Comparison of ENCODE assay signal across 29 cellular contexts in genomic region chr5:173704615-173705511, GRCh38.
"Had no signal": no experiment of that assay in that cellular context is flagged by ENCODE, and none has a peak within 500 bp of the region (broad histone marks: within the 10 kb centered on the region; RNA-seq: fewer than 3 reads in every experiment).

No MANE protein-coding gene starts in this region.

- H3K4me1 ChIP-seq: right lobe of liver, tibial nerve had no signal

- H3K9me3 ChIP-seq: heart right ventricle, neutrophil, pancreas, right lobe of liver, suprapubic skin, tibial nerve had no signal

- H3K4me3 ChIP-seq: heart right ventricle, lung, pancreas, right lobe of liver, skin epidermis, suprapubic skin, tibial nerve had no signal

- ATAC-seq: activated CD8-positive, alpha-beta memory T cell treated with anti-CD3 and anti-CD28 coated beads, Interleukin-2, amount 10 ng/mL, durations not matched to agents 7 days and 5 days; activated CD8-positive, alpha-beta T cell treated with anti-CD3 and anti-CD28 coated beads for 36 hours; activated naive CD8-positive, alpha-beta T cell treated with anti-CD3 and anti-CD28 coated beads, Interleukin-2, amount 50 U/mL, for 24 hours; left colon; naive thymus-derived CD4-positive, alpha-beta T cell; right lobe of liver; stimulated activated effector memory CD8-positive, alpha-beta T cell treated with anti-CD3 and anti-CD28 coated beads, Interleukin-12 subunit alpha, Interleukin-12 subunit beta, amount 100 ng/mL, for 72 hours; stimulated activated naive CD8-positive, alpha-beta T cell treated with anti-CD3 and anti-CD28 coated beads, Interleukin-15, amount 100 ng/mL, for 72 hours had no signal

- H3K27me3 Mint-ChIP-seq: activated CD4-positive, alpha-beta T cell treated with anti-CD3 and anti-CD28 coated beads, Interleukin-2, amount 10 ng/mL, durations not matched to agents 7 days and 5 days; activated CD8-positive, alpha-beta memory T cell treated with anti-CD3 and anti-CD28 coated beads, Interleukin-2, amount 10 ng/mL, durations not matched to agents 7 days and 5 days; activated CD8-positive, alpha-beta T cell treated with anti-CD3 and anti-CD28 coated beads for 36 hours; activated naive CD8-positive, alpha-beta T cell treated with anti-CD3 and anti-CD28 coated beads, Interleukin-2, amount 50 U/mL, for 24 hours; dendritic cell treated with granulocyte-macrophage colony-stimulating factor and Interleukin-4, amounts not matched to agents 40 ng/mL and 50 ng/mL, for 4 days; stimulated activated naive CD8-positive, alpha-beta T cell treated with anti-CD3 and anti-CD28 coated beads, Interleukin-15, amount 100 ng/mL, for 72 hours had no signal

- H3K27me3 ChIP-seq: heart right ventricle, neutrophil, pancreas, right lobe of liver, suprapubic skin, tibial nerve had no signal

- FAIRE-seq: endometrium, pancreas, urothelium cell line had no signal

- H3K4me1 Mint-ChIP-seq: activated CD4-positive, alpha-beta T cell treated with anti-CD3 and anti-CD28 coated beads, Interleukin-2, amount 10 ng/mL, durations not matched to agents 7 days and 5 days; activated CD8-positive, alpha-beta memory T cell treated with anti-CD3 and anti-CD28 coated beads, Interleukin-2, amount 10 ng/mL, durations not matched to agents 7 days and 5 days; stimulated activated effector memory CD8-positive, alpha-beta T cell treated with anti-CD3 and anti-CD28 coated beads, Interleukin-12 subunit alpha, Interleukin-12 subunit beta, amount 100 ng/mL, for 72 hours; stimulated activated naive CD8-positive, alpha-beta T cell treated with anti-CD3 and anti-CD28 coated beads, Interleukin-15, amount 100 ng/mL, for 72 hours had no signal

- H3K4me3 Mint-ChIP-seq: activated CD4-positive, alpha-beta T cell treated with anti-CD3 and anti-CD28 coated beads, Interleukin-2, amount 10 ng/mL, durations not matched to agents 7 days and 5 days; activated CD8-positive, alpha-beta memory T cell treated with anti-CD3 and anti-CD28 coated beads, Interleukin-2, amount 10 ng/mL, durations not matched to agents 7 days and 5 days; activated CD8-positive, alpha-beta T cell treated with anti-CD3 and anti-CD28 coated beads for 36 hours; activated naive CD8-positive, alpha-beta T cell treated with anti-CD3 and anti-CD28 coated beads, Interleukin-2, amount 50 U/mL, for 24 hours; activated T-helper 1 cell treated with anti-CD3 and anti-CD28 coated beads, Interleukin-12 subunit alpha, Interleukin-12 subunit beta, Interleukin-2, Interleukin-4 antibody, amounts not matched to agents 30 ng/mL and 10 ng/mL and 1 ng/mL, durations not matched to agents 14 hours and 24 hours and 36 hours; brain; dendritic cell treated with granulocyte-macrophage colony-stimulating factor and Interleukin-4, amounts not matched to agents 40 ng/mL and 50 ng/mL, for 4 days; naive thymus-derived CD4-positive, alpha-beta T cell; stimulated activated effector memory CD8-positive, alpha-beta T cell treated with anti-CD3 and anti-CD28 coated beads, Interleukin-12 subunit alpha, Interleukin-12 subunit beta, amount 100 ng/mL, for 72 hours; stimulated activated naive CD8-positive, alpha-beta T cell treated with anti-CD3 and anti-CD28 coated beads, Interleukin-15, amount 100 ng/mL, for 72 hours; T-helper 1 cell treated with Interleukin-12 subunit alpha and Interleukin-12 subunit beta and Interleukin-4 antibody, amounts not matched to agents 30 μg/mL and 1 μg/mL, for 36 hours had no signal

- DNase-seq: activated CD4-positive, alpha-beta T cell treated with anti-CD3 and anti-CD28 coated beads, Interleukin-2, amount 10 ng/mL, durations not matched to agents 7 days and 5 days; activated CD4-positive, CD25-positive, alpha-beta regulatory T cell treated with anti-CD3 and anti-CD28 coated beads, Interleukin-2, amount 50 U/mL, for 72 hours; activated CD8-positive, alpha-beta memory T cell treated with anti-CD3 and anti-CD28 coated beads, Interleukin-2, amount 10 ng/mL, durations not matched to agents 7 days and 5 days; activated CD8-positive, alpha-beta T cell treated with anti-CD3 and anti-CD28 coated beads for 36 hours; activated gamma-delta T cell; activated naive CD4-positive, alpha-beta T cell treated with anti-CD3 and anti-CD28 coated beads, Interleukin-2, amount 50 U/mL, for 16 hours; activated naive CD8-positive, alpha-beta T cell treated with anti-CD3 and anti-CD28 coated beads, Interleukin-2, amount 50 U/mL, for 24 hours; activated T-cell treated with anti-CD3 and anti-CD28 coated beads for 4 hours; effector CD4-positive, alpha-beta T cell; heart right ventricle; islet precursor cell; left colon; naive thymus-derived CD4-positive, alpha-beta T cell; pancreas; right lobe of liver; stimulated activated CD4-positive, alpha-beta T cell treated with anti-CD3 and anti-CD28 coated beads, Interleukin-2, amount 100 ng/mL, for 24 hours; stimulated activated naive CD8-positive, alpha-beta T cell treated with anti-CD3 and anti-CD28 coated beads, Interleukin-15, amount 100 ng/mL, for 72 hours had no signal

- H3K36me3 Mint-ChIP-seq: activated CD8-positive, alpha-beta memory T cell treated with anti-CD3 and anti-CD28 coated beads, Interleukin-2, amount 10 ng/mL, durations not matched to agents 7 days and 5 days; brain; naive thymus-derived CD4-positive, alpha-beta T cell; stimulated activated effector memory CD8-positive, alpha-beta T cell treated with anti-CD3 and anti-CD28 coated beads, Interleukin-12 subunit alpha, Interleukin-12 subunit beta, amount 100 ng/mL, for 72 hours had no signal

- H3K27ac ChIP-seq: neutrophil, right lobe of liver, skin epidermis, suprapubic skin, tibial nerve had no signal

- H3K9me3 Mint-ChIP-seq: activated CD4-positive, alpha-beta T cell treated with anti-CD3 and anti-CD28 coated beads, Interleukin-2, amount 10 ng/mL, durations not matched to agents 7 days and 5 days; activated CD8-positive, alpha-beta T cell treated with anti-CD3 and anti-CD28 coated beads for 36 hours; activated naive CD8-positive, alpha-beta T cell treated with anti-CD3 and anti-CD28 coated beads, Interleukin-2, amount 50 U/mL, for 24 hours; activated T-helper 1 cell treated with anti-CD3 and anti-CD28 coated beads, Interleukin-12 subunit alpha, Interleukin-12 subunit beta, Interleukin-2, Interleukin-4 antibody, amounts not matched to agents 30 ng/mL and 10 ng/mL and 1 ng/mL, durations not matched to agents 14 hours and 24 hours and 36 hours; dendritic cell treated with granulocyte-macrophage colony-stimulating factor and Interleukin-4, amounts not matched to agents 40 ng/mL and 50 ng/mL, for 4 days; stimulated activated effector memory CD8-positive, alpha-beta T cell treated with anti-CD3 and anti-CD28 coated beads, Interleukin-12 subunit alpha, Interleukin-12 subunit beta, amount 100 ng/mL, for 72 hours; stimulated activated naive CD8-positive, alpha-beta T cell treated with anti-CD3 and anti-CD28 coated beads, Interleukin-15, amount 100 ng/mL, for 72 hours; T-helper 1 cell treated with Interleukin-12 subunit alpha and Interleukin-12 subunit beta and Interleukin-4 antibody, amounts not matched to agents 30 μg/mL and 1 μg/mL, for 36 hours had no signal

- H3K36me3 ChIP-seq: heart right ventricle, neutrophil, pancreas, right lobe of liver, suprapubic skin, tibial nerve had no signal

- H3K27ac Mint-ChIP-seq: activated CD4-positive, alpha-beta T cell treated with anti-CD3 and anti-CD28 coated beads, Interleukin-2, amount 10 ng/mL, durations not matched to agents 7 days and 5 days; activated CD8-positive, alpha-beta memory T cell treated with anti-CD3 and anti-CD28 coated beads, Interleukin-2, amount 10 ng/mL, durations not matched to agents 7 days and 5 days; activated CD8-positive, alpha-beta T cell treated with anti-CD3 and anti-CD28 coated beads for 36 hours; activated naive CD8-positive, alpha-beta T cell treated with anti-CD3 and anti-CD28 coated beads, Interleukin-2, amount 50 U/mL, for 24 hours; activated T-helper 1 cell treated with anti-CD3 and anti-CD28 coated beads, Interleukin-12 subunit alpha, Interleukin-12 subunit beta, Interleukin-2, Interleukin-4 antibody, amounts not matched to agents 30 ng/mL and 10 ng/mL and 1 ng/mL, durations not matched to agents 14 hours and 24 hours and 36 hours; dendritic cell treated with granulocyte-macrophage colony-stimulating factor and Interleukin-4, amounts not matched to agents 40 ng/mL and 50 ng/mL, for 4 days; naive thymus-derived CD4-positive, alpha-beta T cell; stimulated activated effector memory CD8-positive, alpha-beta T cell treated with anti-CD3 and anti-CD28 coated beads, Interleukin-12 subunit alpha, Interleukin-12 subunit beta, amount 100 ng/mL, for 72 hours; T-helper 1 cell treated with Interleukin-12 subunit alpha and Interleukin-12 subunit beta and Interleukin-4 antibody, amounts not matched to agents 30 μg/mL and 1 μg/mL, for 36 hours had no signal
